In genomic region chr17:75914643-75915265, GRCh38 we compare ENCODE assay signal across 1 cellular context.
TF ChIP-seq lines count a peak whose summit lies in the region.

No MANE protein-coding gene starts in this region.

TF ChIP-seq in A549, 52 proteins besides CTCF, POLR2A, EP300 and RAD21 (continued from another document):
- TF ChIP-seq E2F6 (IDR thresholded peaks at IDR 0.05; ENCODE audit: borderline replicate concordance, low read depth) = no peak
- no peak for TF ChIP-seq USF2 (IDR thresholded peaks at IDR 0.05)
- TF ChIP-seq HEYL (CRISPR knock-in tag; IDR thresholded peaks at IDR 0.05) = no peak
- no peak for TF ChIP-seq HOXB5 (CRISPR knock-in tag; IDR thresholded peaks at IDR 0.05)
- TF ChIP-seq JUNB (IDR thresholded peaks at IDR 0.05) = no peak
- no peak for TF ChIP-seq ATOH8 (CRISPR knock-in tag; IDR thresholded peaks at IDR 0.05; ENCODE audit: low read depth)
- TF ChIP-seq HDAC2 (IDR thresholded peaks at IDR 0.05) = no peak
- no peak for TF ChIP-seq BHLHE40 (IDR thresholded peaks at IDR 0.05; ENCODE audit: low read depth, low read length)
- no peak for TF ChIP-seq HOXB13 (CRISPR knock-in tag; IDR thresholded peaks at IDR 0.05; ENCODE audit: low read depth)
- TF ChIP-seq NFE2L2 (conservative IDR thresholded peaks at IDR 0.05; ENCODE audit: low read length) = no peak
- no peak for TF ChIP-seq EHMT2 (IDR thresholded peaks at IDR 0.05; ENCODE audit: low read depth)
- TF ChIP-seq SREBF2 (IDR thresholded peaks at IDR 0.05) = no peak
- TF ChIP-seq ZNF302 (CRISPR knock-in tag; IDR thresholded peaks at IDR 0.05) = no peak
- TF ChIP-seq FOSB (CRISPR knock-in tag; IDR thresholded peaks at IDR 0.05) = no peak
TF ChIP-seq in A549: peak in this region for 0.
